In genomic region chr6:37106982-37107453, GRCh38 we compare ENCODE assay signal across 30 cellular contexts.
"Had no signal": no experiment of that assay in that cellular context is flagged by ENCODE, and none has a peak within 500 bp of the region (broad histone marks: within the 10 kb centered on the region; RNA-seq: fewer than 3 reads in every experiment).

No MANE protein-coding gene starts in this region.

- H3K27ac Mint-ChIP-seq: activated B cell treated with CpG ODN at 0.5 μM for 24 hours; activated naive CD8-positive, alpha-beta T cell treated with anti-CD3 and anti-CD28 coated beads for 36 hours; neural progenitor cell; T-helper 1 cell treated with Interleukin-12 subunit alpha and Interleukin-12 subunit beta and Interleukin-4 antibody, amounts not matched to agents 30 μg/mL and 1 μg/mL, for 36 hours had no signal

- H3K9me3 Mint-ChIP-seq: activated B cell treated with CpG ODN at 0.5 μM for 24 hours; activated naive CD8-positive, alpha-beta T cell treated with anti-CD3 and anti-CD28 coated beads for 36 hours; naive thymus-derived CD8-positive, alpha-beta T cell; neural progenitor cell; T-helper 1 cell treated with Interleukin-12 subunit alpha and Interleukin-12 subunit beta and Interleukin-4 antibody, amounts not matched to agents 30 μg/mL and 1 μg/mL, for 36 hours had no signal

- ATAC-seq: left cardiac atrium; lower lobe of right lung; naive thymus-derived CD8-positive, alpha-beta T cell had no signal

- H3K36me3 Mint-ChIP-seq: activated naive CD8-positive, alpha-beta T cell treated with anti-CD3 and anti-CD28 coated beads for 36 hours; brain; naive thymus-derived CD8-positive, alpha-beta T cell had no signal

- H3K27me3 ChIP-seq: adrenal gland, ascending aorta, cardiac muscle cell, colonic mucosa, neural progenitor cell, right atrium auricular region, spleen, tibial nerve had no signal

- H3K9ac ChIP-seq: neural progenitor cell had no signal

- H3K4me3 Mint-ChIP-seq: activated B cell treated with CpG ODN at 0.5 μM for 24 hours; activated naive CD8-positive, alpha-beta T cell treated with anti-CD3 and anti-CD28 coated beads for 36 hours; brain; neural progenitor cell; T-helper 1 cell treated with Interleukin-12 subunit alpha and Interleukin-12 subunit beta and Interleukin-4 antibody, amounts not matched to agents 30 μg/mL and 1 μg/mL, for 36 hours had no signal

- H3K9me3 ChIP-seq: adrenal gland, ascending aorta, colonic mucosa, lower lobe of right lung, right atrium auricular region, spleen, tibial nerve had no signal

- H3K27ac ChIP-seq: adrenal gland, ascending aorta, cardiac muscle cell, colonic mucosa, epithelial cell of prostate, lower lobe of right lung, neural progenitor cell, right atrium auricular region, spleen, tibial nerve had no signal

- FAIRE-seq: endometrium, frontal cortex, keratinocyte had no signal

- H3K27me3 Mint-ChIP-seq: activated B cell treated with CpG ODN at 0.5 μM for 24 hours; brain; naive thymus-derived CD8-positive, alpha-beta T cell had no signal

- H3K4me2 ChIP-seq: neural progenitor cell had no signal

- H3K36me3 ChIP-seq: adrenal gland, ascending aorta, cardiac muscle cell, colonic mucosa, lower lobe of right lung, neural progenitor cell, right atrium auricular region, spleen, tibial nerve had no signal

- H2AFZ ChIP-seq: neural progenitor cell had no signal

- H3K4me3 ChIP-seq: adrenal gland, ascending aorta, cardiac muscle cell, colonic mucosa, lower lobe of right lung, neural progenitor cell, right atrium auricular region, spleen, tibial nerve had no signal

- DNase-seq: activated B cell treated with CpG ODN at 0.5 μM for 24 hours; activated CD4-positive, alpha-beta T cell treated with anti-CD3 and anti-CD28 coated beads, Interleukin-2, amount 50 U/mL, for 1 hour; activated effector memory CD4-positive, alpha-beta T cell treated with Interleukin-2 at 50 U/mL for 16 hours; activated naive CD4-positive, alpha-beta T cell treated with Interleukin-2 at 50 U/mL for 16 hours; activated naive CD8-positive, alpha-beta T cell treated with anti-CD3 and anti-CD28 coated beads for 36 hours; activated T-cell treated with anti-CD3 and anti-CD28 coated beads for 4 hours; adrenal gland; cerebellar nuclear complex; colonic mucosa; effector CD8-positive, alpha-beta T cell; hippocampal formation; left cardiac atrium; lower lobe of right lung; mesenchymal stem cell; naive thymus-derived CD8-positive, alpha-beta T cell; occipital lobe; spleen; stimulated activated naive CD4-positive, alpha-beta T cell treated with Interleukin-2 at 50 U/mL for 16 hours; T1000 had no signal
